ENCODE assay signal across 18 cellular contexts in the genomic region with DNA sequence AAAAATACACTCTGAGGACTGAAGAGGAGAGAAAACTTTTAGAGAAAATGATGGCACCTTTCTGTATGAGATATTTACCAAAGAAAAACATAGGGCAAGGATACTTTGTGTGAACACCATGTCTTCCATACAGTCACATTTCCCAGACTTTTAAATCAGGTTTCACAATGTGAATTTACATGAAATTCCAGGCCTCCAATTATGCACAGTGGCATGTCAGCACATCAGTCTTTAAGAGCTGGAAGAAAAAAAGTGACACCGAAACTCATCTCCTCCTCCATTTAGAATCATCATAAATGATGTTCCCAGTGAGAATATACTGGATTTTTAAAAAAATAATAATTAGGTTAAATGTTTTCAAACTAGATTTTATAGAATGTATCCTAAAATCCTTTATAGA.
DNase-seq lines count a peak whose midpoint lies in the region; ATAC-seq, FAIRE-seq and TF ChIP-seq lines count a peak whose summit lies in the region.
"Had no signal": no experiment of that assay in that cellular context is flagged by ENCODE, and none has a peak within 500 bp of the region (broad histone marks: within the 10 kb centered on the region; RNA-seq: fewer than 3 reads in every experiment).

No MANE protein-coding gene starts in this region.

- no peaks in the 10 kb centered on the region for H3K9me1 ChIP-seq in keratinocyte (ENCODE audit: control insufficient read depth, extremely low read depth, insufficient read depth, low read length)

- H3K4me3 ChIP-seq in PC-3 (ENCODE audit: low read length) (no peak overlapping the region), RWPE2 (ENCODE audit: severe bottlenecking) (no peak overlapping the region), keratinocyte (ENCODE audit: control insufficient read depth in 2 of 3, extremely low read depth in 1 of 3, insufficient read depth in 2 of 3, low read depth in 1 of 3, low read length in 3 of 3) (no peak overlapping the region), smooth muscle cell (no peak overlapping the region)
- H3K4me3 ChIP-seq: GM12878, GM23248, HAP-1 had no signal

- H3K36me3 ChIP-seq in PC-3 (ENCODE audit: low read depth, low read length) = no peaks in the 10 kb centered on the region
- no peaks in the 10 kb centered on the region for H3K36me3 ChIP-seq in RWPE2 (ENCODE audit: low read depth)
- H3K36me3 ChIP-seq in keratinocyte (ENCODE audit: control insufficient read depth in 2 of 2, extremely low read depth in 1 of 2, insufficient read depth in 2 of 2, low read length in 2 of 2) = no peaks in the 10 kb centered on the region
- H3K36me3 ChIP-seq in smooth muscle cell (ENCODE audit: low read depth) = no peaks in the 10 kb centered on the region
- H3K36me3 ChIP-seq: HAP-1 had no signal

- H3K4me2 ChIP-seq in PC-3 (ENCODE audit: low read length) (peak overlapping the region; percentile 6; the same call in 1 of the 2 replicates), keratinocyte (ENCODE audit: control insufficient read depth, extremely low read depth, insufficient read depth, low read depth, low read length) (peak overlapping the region; percentile 97), smooth muscle cell (no peak overlapping the region)

- H3K4me1 ChIP-seq in PC-3 (ENCODE audit: insufficient read depth, low read length) (peaks cover 16% of the 10 kb centered on the region), RWPE2 (ENCODE audit: insufficient read depth, poor library complexity, severe bottlenecking) (peaks cover 38% of the 10 kb centered on the region), keratinocyte (ENCODE audit: control insufficient read depth, extremely low read depth, insufficient read depth, low read length) (peaks cover 23% of the 10 kb centered on the region), smooth muscle cell (ENCODE audit: low read depth) (peaks cover 3% of the 10 kb centered on the region)
- H3K4me1 ChIP-seq: HAP-1 had no signal

- no peak for ATAC-seq in PC-3
- ATAC-seq in RWPE2 (ENCODE audit: low read depth) = no peak
- no peak for ATAC-seq in HG02678 (IDR thresholded peaks at IDR 0.05; ENCODE audit: unreplicated experiment)
- ATAC-seq: GM12878, HepG2 had no signal

- dilution Hi-C loops in keratinocyte (cut with MboI; ENCODE audit: extremely low pct_ligation_motif_present, low sequenced_read_pairs) = no loop called here

- BruUV-seq in PC-3 (replicated peaks; lab: Mats Ljungman, UMichigan) = no TSS peak

- H4K20me1 ChIP-seq in PC-3 (ENCODE audit: low read length) (no peaks in the 10 kb centered on the region), keratinocyte (ENCODE audit: control insufficient read depth, extremely low read depth, insufficient read depth, low read length) (no peaks in the 10 kb centered on the region), smooth muscle cell (ENCODE audit: low read depth) (no peaks in the 10 kb centered on the region)

- no peak for FAIRE-seq in keratinocyte (lab: Jason Lieb, UNC)
- FAIRE-seq: A204.1, GM12878, GM19239, HepG2 had no signal

- H3K9me2 ChIP-seq in PC-3 (replicated peaks; ENCODE audit: low read length) = no peaks in the 10 kb centered on the region

- no peak overlapping the region for H3K9ac ChIP-seq in PC-3 (ENCODE audit: low read length)
- H3K9ac ChIP-seq in keratinocyte (ENCODE audit: control insufficient read depth, extremely low read depth, insufficient read depth, low read length) = peak overlapping the region; percentile 72
- no peak overlapping the region for H3K9ac ChIP-seq in smooth muscle cell (ENCODE audit: low read depth)
- H3K9ac ChIP-seq: GM23248 had no signal

- TF ChIP-seq CTCF in PC-3 (conservative IDR thresholded peaks at IDR 0.05; ENCODE audit: low read depth, low read length) = no peak
- TF ChIP-seq CTCF in RWPE2 (IDR thresholded peaks at IDR 0.05; ENCODE audit: poor library complexity, severe bottlenecking) = no peak
- no peak for TF ChIP-seq CTCF in keratinocyte (optimal IDR thresholded peaks at IDR 0.05 in 1 of 3, IDR thresholded peaks at IDR 0.05 in 1 of 3, conservative IDR thresholded peaks at IDR 0.05 in 1 of 3; ENCODE audit: extremely low read depth in 1 of 3, insufficient read depth in 2 of 3, low read length in 3 of 3)
- no peak for TF ChIP-seq CTCF in smooth muscle cell (IDR thresholded peaks at IDR 0.05; ENCODE audit: borderline replicate concordance, insufficient read depth, poor library complexity, severe bottlenecking)

- H3K27me3 ChIP-seq in PC-3 (ENCODE audit: low read length) (peaks cover 46% of the 10 kb centered on the region), RWPE2 (ENCODE audit: insufficient read depth, poor library complexity, severe bottlenecking) (no peaks in the 10 kb centered on the region), keratinocyte (ENCODE audit: control insufficient read depth, extremely low read depth, insufficient read depth, low read length) (no peaks in the 10 kb centered on the region), smooth muscle cell (ENCODE audit: low read depth) (no peaks in the 10 kb centered on the region)

- CTCF ChIA-PET in PC-3 (lab: Charles Lee) = no interaction called here

- WGBS in smooth muscle cell (ENCODE audit: low lambda C conversion rate) = 93% methylated on average over 1 of the region's 1 CpG

- H3K9me3 ChIP-seq in PC-3 (ENCODE audit: low read length) = no peaks in the 10 kb centered on the region
- no peaks in the 10 kb centered on the region for H3K9me3 ChIP-seq in RWPE2 (ENCODE audit: severe bottlenecking)
- H3K9me3 ChIP-seq in keratinocyte (ENCODE audit: control insufficient read depth, low read depth, low read length) = no peaks in the 10 kb centered on the region
- H3K9me3 ChIP-seq in smooth muscle cell (replicated peaks; ENCODE audit: low read depth) = no peaks in the 10 kb centered on the region
- H3K9me3 ChIP-seq: HAP-1 had no signal

- intact Hi-C loops in PC-3 (cut with micrococcal nuclease) = no loop called here

- H2AFZ ChIP-seq in PC-3 (ENCODE audit: low read length) (no peak overlapping the region), keratinocyte (ENCODE audit: control insufficient read depth, low read length) (no peak overlapping the region), smooth muscle cell (ENCODE audit: low read depth) (no peak overlapping the region)
- H2AFZ ChIP-seq: GM23248 had no signal

- H3K79me2 ChIP-seq in PC-3 (ENCODE audit: low read length) (no peaks in the 10 kb centered on the region), keratinocyte (ENCODE audit: control insufficient read depth, insufficient read depth, low read length) (no peaks in the 10 kb centered on the region), smooth muscle cell (ENCODE audit: low read depth) (no peaks in the 10 kb centered on the region)

- POLR2A ChIA-PET in PC-3 (lab: Charles Lee; ENCODE audit: unreplicated experiment) = no interaction called here

- no peak for DNase-seq in PC-3
- no peak for DNase-seq in RWPE2 (ENCODE audit: low spot score)
- DNase-seq in keratinocyte (ENCODE audit: low read depth, low spot score) = no peak
- DNase-seq in smooth muscle cell (lab: John Stamatoyannopoulos, UW; ENCODE audit: unreplicated experiment) = no peak
- no peak for DNase-seq in pons (ENCODE audit: low spot score)
- no peak for DNase-seq in CD1c-positive myeloid dendritic cell (ENCODE audit: extremely low spot score)
- DNase-seq: AML-193; CD4-positive, alpha-beta memory T cell; DMS79 treated with DMSO at 0.1 percent for 48 hours; KBM-7 had no signal

- H3K27ac ChIP-seq in PC-3 (ENCODE audit: low read length) (peak overlapping the region; percentile 45), RWPE2 (ENCODE audit: poor library complexity, severe bottlenecking) (peak overlapping the region; percentile 98), keratinocyte (ENCODE audit: control insufficient read depth, insufficient read depth, low read length) (peak overlapping the region; percentile 95), smooth muscle cell (ENCODE audit: low read depth) (peak overlapping the region; percentile 83)
- H3K27ac ChIP-seq: C4-2B, GM23248 had no signal

- H3F3A ChIP-seq in PC-3 (ENCODE audit: low read length, unreplicated experiment) = no peaks in the 10 kb centered on the region
- peaks cover 4% of the 10 kb centered on the region for H3F3A ChIP-seq in smooth muscle cell (ENCODE audit: low read depth)

Comparison
In these comparisons a context has a peak if more than half of its experiments do, and no peak if none do; other contexts are left out.
1. H3K27ac ChIP-seq: peak in every context shown above with its lines; median percentile 98 in RWPE2; 95 in keratinocyte; 83 in smooth muscle cell; 45 in PC-3.